ENCODE assay signal across 8 cellular contexts in the genomic region with DNA sequence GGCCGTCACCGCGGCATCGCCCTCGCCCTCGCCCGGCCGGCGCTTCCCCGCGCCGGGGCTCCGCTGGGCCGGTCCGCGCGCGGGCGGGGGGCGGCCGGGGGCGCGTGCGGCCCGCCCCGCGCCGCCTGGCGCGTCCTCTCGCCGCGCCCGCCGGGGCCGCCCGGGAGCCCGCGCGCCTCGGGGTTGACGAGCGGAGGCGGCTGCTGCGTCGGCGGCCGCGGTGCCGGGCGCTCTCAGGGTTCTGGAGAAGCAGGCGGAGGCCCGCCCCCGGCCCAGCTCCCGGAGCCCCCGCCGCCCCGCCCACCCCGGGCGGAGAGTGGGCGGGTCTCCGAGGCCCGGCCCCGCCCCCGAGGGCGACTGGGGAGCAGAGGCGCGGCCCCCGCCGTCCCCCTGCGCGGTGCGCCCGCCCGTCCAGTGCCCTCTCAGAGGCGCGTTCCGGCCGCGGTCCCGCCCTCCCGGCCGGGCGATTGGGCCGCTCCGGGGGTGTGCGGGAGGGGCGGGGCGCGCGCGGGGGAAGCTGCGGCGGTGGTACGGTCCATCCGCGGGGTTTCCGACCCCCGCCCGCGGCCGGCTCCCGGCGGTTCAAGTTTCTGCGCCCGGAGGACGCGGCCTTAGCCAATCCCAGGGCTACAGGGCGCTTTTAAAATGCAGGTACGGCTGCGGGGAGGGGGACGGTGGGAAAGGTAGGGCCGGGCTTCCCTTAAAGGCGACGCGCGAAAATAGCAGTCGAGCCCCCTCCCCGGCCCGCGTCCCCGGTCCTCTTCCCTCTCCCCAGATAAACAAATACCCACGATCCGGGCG. TPM values are rescaled to one million over a fixed set of nuclear protein-coding genes. Genes with fewer than 3 reads are reported as not detected.
DNase-seq lines count a peak whose midpoint lies in the region; ATAC-seq and TF ChIP-seq lines count a peak whose summit lies in the region.

A gene (minus strand): TSS at position 243 of the 801 bp plus-strand sequence. CDS start 248 bp downstream, outside the sequence.

- peak; percentile 82 for ATAC-seq in GM21619 (IDR thresholded peaks at IDR 0.05; ENCODE audit: unreplicated experiment)

- DNase-seq in DMS 273 (lab: John Stamatoyannopoulos, UW; ENCODE audit: unreplicated experiment) (peak; percentile 99), PC-9 (peak; percentile 72 to 87), activated T-helper 1 cell treated with Interleukin-2 at 50 U/mL for 16 hours (ENCODE audit: low read depth) (peak; percentile 98), esophagus squamous epithelium (lab: John Stamatoyannopoulos, UW) (peak; percentile 46)
- peak; percentile 92 for DNase-seq in Jurkat, Clone E6-1 (ENCODE audit: low read depth, low spot score)
- DNase-seq in stimulated activated CD8-positive, alpha-beta memory T cell treated with anti-CD3 and anti-CD28 coated beads, Interleukin-4, amount 100 ng/mL, for 48 hours: peak; percentile 91

- POLR2A ChIA-PET in PC-9 (lab: Charles Lee; ENCODE audit: unreplicated experiment): interaction anchor here (0.6 to 0.7 kb wide), 2 partner anchors 80 to 310 kb away, joined by 3 to 5 read pairs; a partner anchor contains a TSS

- no TSS peak for BruUV-seq in PC-9 (replicated peaks; lab: Mats Ljungman, UMichigan)

- peak within 1 kb of the TSS; percentile 87 for H3K4me3 ChIP-seq in Jurkat, Clone E6-1 (ENCODE audit: low read length)
- H3K4me3 ChIP-seq in PC-9 (peak within 1 kb of the TSS; percentile 71), esophagus squamous epithelium (peak within 1 kb of the TSS; percentile 73 to 97 (median 89)), muscle layer of colon (ENCODE audit: low read depth in 1 of 2, low read length in 2 of 2) (peak within 1 kb of the TSS; percentile 78 to 84)

- H3K4me2 ChIP-seq in PC-9: peak within 1 kb of the TSS; percentile 90

- no peaks in the 10 kb centered on the region for H4K20me1 ChIP-seq in PC-9 (ENCODE audit: insufficient read depth)

- H2AFZ ChIP-seq in PC-9: peak within 1 kb of the TSS; percentile 91

- no peaks in the 10 kb centered on the region for H3K27me3 ChIP-seq in PC-9 (ENCODE audit: insufficient read depth, low read depth)
- peaks cover 0 to 4% (median 0%) of the 10 kb centered on the region in 4 donors for H3K27me3 ChIP-seq in esophagus squamous epithelium
- H3K27me3 ChIP-seq in muscle layer of colon (ENCODE audit: control insufficient read depth in 1 of 2, insufficient read depth in 2 of 2, low read length in 2 of 2): no peaks in the 10 kb centered on the region

- H3K27ac ChIP-seq in PC-9: peak within 1 kb of the TSS; percentile 50
- H3K27ac ChIP-seq in esophagus squamous epithelium: peak within 1 kb of the TSS; percentile 93 to 97 (median 96)
- H3K27ac ChIP-seq in muscle layer of colon (ENCODE audit: low read depth, low read length): peak within 1 kb of the TSS; percentile 87

- TF ChIP-seq CTCF in PC-9 (conservative IDR thresholded peaks at IDR 0.05) (no peak), esophagus squamous epithelium (IDR thresholded peaks at IDR 0.05) (peak in 1 of 6 experiments; percentile 11)

- H3K4me1 ChIP-seq in PC-9 (replicated peaks; ENCODE audit: insufficient read depth) (peaks cover 16% of the 10 kb centered on the region), esophagus squamous epithelium (peaks cover 32 to 63% (median 42%) of the 10 kb centered on the region in 3 donors), muscle layer of colon (ENCODE audit: insufficient read depth, low read length) (peaks cover 38% of the 10 kb centered on the region)

- H3K9ac ChIP-seq in muscle layer of colon (ENCODE audit: low read length): no peak within 1 kb of the TSS

- peaks cover 34% of the 10 kb centered on the region for H3K79me2 ChIP-seq in PC-9 (ENCODE audit: low read depth)

- H3K9me2 ChIP-seq in PC-9 (ENCODE audit: insufficient read depth): no peaks in the 10 kb centered on the region

- no peaks in the 10 kb centered on the region for H3K9me3 ChIP-seq in PC-9 (ENCODE audit: insufficient read depth, low read depth)
- H3K9me3 ChIP-seq in esophagus squamous epithelium: no peaks in the 10 kb centered on the region
- H3K9me3 ChIP-seq in muscle layer of colon (ENCODE audit: low read length): no peaks in the 10 kb centered on the region

- H3F3A ChIP-seq in PC-9 (ENCODE audit: insufficient read depth, low read depth): no peaks in the 10 kb centered on the region

- CTCF ChIA-PET in PC-9 (lab: Charles Lee): interaction anchor here (0.7 kb wide), 1 partner anchor 80 kb away, joined by 3 read pairs; no protein-coding TSS in a partner anchor

- intact Hi-C loops in PC-9 (cut with micrococcal nuclease; ENCODE audit: unreplicated experiment): loop anchor here (1.0 to 2.0 kb wide), 2 partner anchors 29 to 41 kb away; no protein-coding TSS in a partner anchor
- intact Hi-C loops in esophagus squamous epithelium (cut with DNase I): no loop called here

- 0 to 20% methylated on average over 1 to 6 of the region's 125 CpGs for WGBS in esophagus squamous epithelium, 2 donors

- TF ChIP-seq POLR2A in esophagus squamous epithelium (IDR thresholded peaks at IDR 0.05): peak in 1 of 4 donors; percentile 37

- no peaks in the 10 kb centered on the region for H3K36me3 ChIP-seq in PC-9 (ENCODE audit: low read depth)
- no peaks in the 10 kb centered on the region for H3K36me3 ChIP-seq in esophagus squamous epithelium
- no peaks in the 10 kb centered on the region for H3K36me3 ChIP-seq in muscle layer of colon (ENCODE audit: insufficient read depth, low read length)

RNA-seq across cellular contexts. Expression of the gene that starts here (rescaled TPM):
- 24.5 TPM for polyA plus RNA-seq in Jurkat, Clone E6-1 (2012; ENCODE audit: insufficient read depth, insufficient read length)
- 21.2 and 24.8 TPM in 2 replicates for total RNA-seq in PC-9 (2021)
- total RNA-seq in esophagus squamous epithelium: 10 to 100 TPM; 23.4 to 52.0 (median 27.1) TPM

Comparison
In these comparisons a context has a peak if more than half of its experiments do, and no peak if none do; other contexts are left out.
1. Peak in every context shown above with its lines: DNase-seq, ATAC-seq, H3K4me3 ChIP-seq and H3K27ac ChIP-seq.
2. DNase-seq: peak in every context shown above with its lines; median percentile 99 in DMS 273; 98 in activated T-helper 1 cell treated with Interleukin-2 at 50 U/mL for 16 hours; 92 in Jurkat, Clone E6-1; 91 in stimulated activated CD8-positive, alpha-beta memory T cell treated with anti-CD3 and anti-CD28 coated beads, Interleukin-4, amount 100 ng/mL, for 48 hours; 80 in PC-9; 46 in esophagus squamous epithelium.